31 cellular contexts compared by ENCODE assay signal in the genomic region with DNA sequence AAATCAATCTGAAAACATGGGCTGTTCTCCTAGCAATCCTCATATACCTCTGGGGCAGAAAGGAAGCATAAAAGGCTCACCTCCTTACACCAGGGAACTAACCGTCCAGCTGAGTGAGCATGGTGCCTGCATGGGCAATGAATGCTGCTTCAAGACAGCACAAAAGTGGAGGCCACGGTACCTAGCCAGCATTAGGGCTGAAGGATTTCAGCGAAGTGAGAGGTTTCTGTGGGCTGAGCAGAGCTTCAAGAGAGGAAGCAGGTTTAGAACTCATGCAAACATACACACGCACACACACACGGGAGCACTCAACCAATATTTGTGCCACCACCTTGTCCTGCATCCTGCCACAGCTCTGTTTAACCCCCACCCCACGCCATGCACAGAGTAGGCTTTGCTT.
"Had no signal": no experiment of that assay in that cellular context is flagged by ENCODE, and none has a peak within 500 bp of the region (broad histone marks: within the 10 kb centered on the region; RNA-seq: fewer than 3 reads in every experiment).

No MANE protein-coding gene starts in this region.

- DNase-seq: Karpas-422, Kasumi-1, MG63, MM.1S, MV-4-11, NCI-H1048, NCI-H1092, NCI-H1092 treated with DMSO at 0.1 percent for 48 hours, NCI-H1105, NCI-H1105 treated with DMSO at 0.1 percent for 48 hours, NCI-H1436, NCI-H1436 treated with DMSO at 0.1 percent for 48 hours, NCI-H1694, NCI-H1694 treated with DMSO at 0.1 percent for 48 hours, NCI-H187, NCI-H187 treated with DMSO at 0.1 percent for 48 hours, NCI-H1930, NCI-H2029, NCI-H2029 treated with DMSO at 0.1 percent for 48 hours, NCI-H2081 treated with DMSO at 0.1 percent for 48 hours, NCI-H2107, NCI-H2171, NCI-H2171 treated with DMSO at 0.1 percent for 48 hours, NCI-H2227 treated with DMSO at 0.1 percent for 48 hours, NCI-H226, NCI-H345, NCI-H446, NCI-H446 treated with DMSO at 0.1 percent for 48 hours, NCI-H524, NCI-H524 treated with DMSO at 0.1 percent for 48 hours had no signal

- H3K27me3 ChIP-seq: MG63 had no signal

- H3K9ac ChIP-seq: KMS-11 had no signal

- H3K27ac ChIP-seq: KMS-11 had no signal

- H3K9me3 ChIP-seq: MG63 had no signal

- H3K36me3 ChIP-seq: MG63 had no signal

- H3K4me3 ChIP-seq: MG63 had no signal

- H3K4me2 ChIP-seq: KMS-11 had no signal
